14 cellular contexts compared by ENCODE assay signal in the genomic region with DNA sequence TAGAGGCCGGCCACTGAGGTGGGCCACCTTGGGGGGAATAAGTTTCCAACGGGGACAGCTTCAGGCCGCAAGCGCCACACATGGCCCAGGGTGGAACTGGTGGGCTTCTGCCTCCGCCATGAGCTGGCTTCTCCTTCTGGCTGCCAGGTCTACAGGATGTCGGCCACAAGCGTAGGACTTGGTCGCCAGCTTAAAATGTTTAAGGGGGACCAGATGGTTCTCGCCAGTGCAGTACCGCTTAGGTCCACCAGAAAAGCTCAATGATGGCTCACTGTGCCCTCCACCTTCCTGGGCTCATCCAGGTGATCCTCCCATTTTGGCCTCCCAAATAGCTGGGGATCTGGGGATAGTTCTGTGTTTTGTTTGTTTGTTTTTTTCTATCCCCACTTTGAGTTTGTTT. TPM values are rescaled to one million over a fixed set of nuclear protein-coding genes. Genes with fewer than 3 reads are reported as not detected.
A peak's percentile ranks its signal among the peaks of the same experiment; 100 is the strongest.
DNase-seq lines count a peak whose midpoint lies in the region; ATAC-seq and TF ChIP-seq lines count a peak whose summit lies in the region.
"Had no signal": no experiment of that assay in that cellular context is flagged by ENCODE, and none has a peak within 500 bp of the region (broad histone marks: within the 10 kb centered on the region; RNA-seq: fewer than 3 reads in every experiment).

No MANE protein-coding gene starts in this region.

- H3K4me3 Mint-ChIP-seq in HFFc6 (no peak overlapping the region), endothelial cell (ENCODE audit: unreplicated experiment) (no peak overlapping the region), naive B cell (no peak overlapping the region)
- no peak overlapping the region for H3K4me3 Mint-ChIP-seq in effector memory CD8-positive, alpha-beta T cell
- no peak overlapping the region for H3K4me3 Mint-ChIP-seq in activated naive CD8-positive, alpha-beta T cell treated with anti-CD3 and anti-CD28 coated beads, Interleukin-2, amount 50 U/mL, for 24 hours

- H3K27ac Mint-ChIP-seq in HFFc6 = no peak overlapping the region
- no peak overlapping the region for H3K27ac Mint-ChIP-seq in endothelial cell (ENCODE audit: unreplicated experiment)
- H3K27ac Mint-ChIP-seq in naive B cell = peak overlapping the region in 4 of 6 donors; percentile 42 to 71 (median 48)
- H3K27ac Mint-ChIP-seq in effector memory CD8-positive, alpha-beta T cell = no peak overlapping the region
- H3K27ac Mint-ChIP-seq in activated naive CD8-positive, alpha-beta T cell treated with anti-CD3 and anti-CD28 coated beads, Interleukin-2, amount 50 U/mL, for 24 hours = no peak overlapping the region

- peaks cover 55% of the 10 kb centered on the region for H3K36me3 Mint-ChIP-seq in HFFc6 (ENCODE audit: low read depth)
- H3K36me3 Mint-ChIP-seq in endothelial cell (ENCODE audit: low read depth, unreplicated experiment) = peaks cover 50% of the 10 kb centered on the region
- peaks cover 49 to 58% of the 10 kb centered on the region in 2 donors for H3K36me3 Mint-ChIP-seq in naive B cell
- H3K36me3 Mint-ChIP-seq in effector memory CD8-positive, alpha-beta T cell (ENCODE audit: insufficient read depth) = peaks cover 82% of the 10 kb centered on the region
- peaks cover 65% of the 10 kb centered on the region for H3K36me3 Mint-ChIP-seq in activated naive CD8-positive, alpha-beta T cell treated with anti-CD3 and anti-CD28 coated beads, Interleukin-2, amount 50 U/mL, for 24 hours (ENCODE audit: low read depth)

- H3K27me3 Mint-ChIP-seq in HFFc6 (ENCODE audit: insufficient read depth) = no peaks in the 10 kb centered on the region
- no peaks in the 10 kb centered on the region for H3K27me3 Mint-ChIP-seq in endothelial cell (ENCODE audit: unreplicated experiment)
- H3K27me3 Mint-ChIP-seq in naive B cell = no peaks in the 10 kb centered on the region
- no peaks in the 10 kb centered on the region for H3K27me3 Mint-ChIP-seq in effector memory CD8-positive, alpha-beta T cell
- no peaks in the 10 kb centered on the region for H3K27me3 Mint-ChIP-seq in activated naive CD8-positive, alpha-beta T cell treated with anti-CD3 and anti-CD28 coated beads, Interleukin-2, amount 50 U/mL, for 24 hours

- no peak for ATAC-seq in naive B cell (ENCODE audit: low read depth in 2 of 2)
- no peak for ATAC-seq in effector memory CD8-positive, alpha-beta T cell (replicated peaks)
- no peak for ATAC-seq in activated naive CD8-positive, alpha-beta T cell treated with anti-CD3 and anti-CD28 coated beads, Interleukin-2, amount 50 U/mL, for 24 hours
- no peak for ATAC-seq in HG02588 (IDR thresholded peaks at IDR 0.05; ENCODE audit: unreplicated experiment)
- ATAC-seq: GM12878 had no signal

- DNase-seq in HFFc6 = no peak
- no peak for DNase-seq in endothelial cell (ENCODE audit: low spot score)
- no peak for DNase-seq in naive B cell
- no peak for DNase-seq in effector memory CD8-positive, alpha-beta T cell
- no peak for DNase-seq in activated naive CD8-positive, alpha-beta T cell treated with anti-CD3 and anti-CD28 coated beads, Interleukin-2, amount 50 U/mL, for 24 hours
- DNase-seq: Caco-2, Kasumi-1, MM.1S, NCI-H1092 treated with DMSO at 0.1 percent for 48 hours, NCI-H2081 treated with DMSO at 0.1 percent for 48 hours, NCI-H510A had no signal

- no peaks in the 10 kb centered on the region for H3K9me3 Mint-ChIP-seq in HFFc6
- H3K9me3 Mint-ChIP-seq in endothelial cell (ENCODE audit: unreplicated experiment) = no peaks in the 10 kb centered on the region
- H3K9me3 Mint-ChIP-seq in naive B cell = no peaks in the 10 kb centered on the region
- no peaks in the 10 kb centered on the region for H3K9me3 Mint-ChIP-seq in effector memory CD8-positive, alpha-beta T cell
- H3K9me3 Mint-ChIP-seq in activated naive CD8-positive, alpha-beta T cell treated with anti-CD3 and anti-CD28 coated beads, Interleukin-2, amount 50 U/mL, for 24 hours = no peaks in the 10 kb centered on the region

- TF ChIP-seq CTCF in GM12872 (IDR thresholded peaks at IDR 0.05; ENCODE audit: insufficient read depth, low read depth, low read length) (peak; percentile 32; the same call in 2 of the 3 replicates), HFFc6 (IDR thresholded peaks at IDR 0.05) (peak; percentile 38), endothelial cell (IDR thresholded peaks at IDR 0.05; ENCODE audit: unreplicated experiment) (peak; percentile 16)

- H3K4me1 Mint-ChIP-seq in HFFc6 (ENCODE audit: low read depth) (peaks cover 12% of the 10 kb centered on the region), endothelial cell (ENCODE audit: unreplicated experiment) (no peaks in the 10 kb centered on the region), naive B cell (peaks cover 0 to 9% (median 5%) of the 10 kb centered on the region in 3 donors)
- H3K4me1 Mint-ChIP-seq in effector memory CD8-positive, alpha-beta T cell (ENCODE audit: low read depth in 2 of 2) = peaks cover 8 to 12% of the 10 kb centered on the region in 2 donors
- no peaks in the 10 kb centered on the region for H3K4me1 Mint-ChIP-seq in activated naive CD8-positive, alpha-beta T cell treated with anti-CD3 and anti-CD28 coated beads, Interleukin-2, amount 50 U/mL, for 24 hours

RNA-seq across cellular contexts. Expression of a gene that starts 38.7 kb away (rescaled TPM):
- total RNA-seq in HFFc6 (2021; fragmentation: NEBNext Ultra II Directional; extraction: Animal tissue kit (Norgen Biotek cat#: 25700)) = 1 to 10 TPM; 3.3 to 5.2 (median 4.3) TPM
- 32.3 TPM for total RNA-seq in endothelial cell (ENCODE audit: unreplicated experiment)
- 10 to 100 TPM in 5 of 6 donors, 1 to 10 TPM in 1; 6.6 to 13.1 (median 11.2) TPM for polyA plus RNA-seq in naive B cell (ENCODE audit: low read depth in 6 of 6)

Comparison
In these comparisons a context has a peak if more than half of its experiments do, and no peak if none do; other contexts are left out.
1. H3K27ac Mint-ChIP-seq: peak in naive B cell (4 of 6); none in HFFc6 (single experiment), endothelial cell (single experiment), effector memory CD8-positive, alpha-beta T cell (0 of 2) and activated naive CD8-positive, alpha-beta T cell treated with anti-CD3 and anti-CD28 coated beads, Interleukin-2, amount 50 U/mL, for 24 hours (single experiment).
2. Peak in every context shown above with its lines, with median percentiles within 50 percentile points of each other: CTCF ChIP-seq.